Comparison of ENCODE assay signal across 1 cellular context in the genomic region with DNA sequence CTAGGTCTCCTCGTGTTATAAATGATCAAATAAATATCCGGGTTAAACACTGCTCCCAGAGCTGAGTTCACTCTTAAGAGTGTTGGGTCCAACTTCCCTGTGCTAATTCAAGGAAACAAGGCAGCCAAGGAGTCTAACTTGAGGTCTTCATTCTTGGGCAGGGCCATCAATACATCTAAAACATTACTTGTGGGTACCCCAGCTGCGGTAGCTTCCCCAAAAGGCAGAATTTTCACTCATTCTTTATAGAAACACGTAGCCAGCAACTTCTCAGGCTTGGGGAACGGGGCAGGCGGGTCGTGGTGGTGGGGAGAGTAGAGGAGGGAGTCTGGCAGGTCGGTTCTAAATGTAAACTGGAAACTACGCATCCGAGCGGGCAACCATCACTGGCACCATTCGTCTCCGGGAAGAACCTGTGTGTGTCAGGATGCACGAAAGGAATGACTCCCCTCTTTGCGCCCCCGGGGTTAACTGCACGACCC.
TF ChIP-seq lines count a peak whose summit lies in the region.

No MANE protein-coding gene starts in this region.

TF ChIP-seq in HepG2, 621 proteins besides CTCF, POLR2A, EP300 and RAD21 (continued from another document and continues in another):
- TF ChIP-seq E2F1 (CRISPR knock-in tag; IDR thresholded peaks at IDR 0.05): no peak
- TF ChIP-seq ZNF792 (CRISPR knock-in tag; IDR thresholded peaks at IDR 0.05): no peak
- TF ChIP-seq RORA (CRISPR knock-in tag; IDR thresholded peaks at IDR 0.05): no peak
- TF ChIP-seq TMF1 (CRISPR knock-in tag; IDR thresholded peaks at IDR 0.05; ENCODE audit: low read depth): no peak
- no peak for TF ChIP-seq NFIB (CRISPR knock-in tag; IDR thresholded peaks at IDR 0.05; ENCODE audit: borderline replicate concordance)
- TF ChIP-seq PAWR (CRISPR knock-in tag; IDR thresholded peaks at IDR 0.05; ENCODE audit: borderline replicate concordance): no peak
- no peak for TF ChIP-seq TBL1XR1 (IDR thresholded peaks at IDR 0.05; ENCODE audit: borderline replicate concordance, low read length, partially characterized antibody)
- TF ChIP-seq ZSCAN31 (CRISPR knock-in tag; IDR thresholded peaks at IDR 0.05; ENCODE audit: low read depth): no peak
- TF ChIP-seq ZNF703 (CRISPR knock-in tag; IDR thresholded peaks at IDR 0.05; ENCODE audit: borderline replicate concordance): 0 out of 2 replicates have a peak, but pooled peaks have one; percentile 11
- TF ChIP-seq POGZ (CRISPR knock-in tag; IDR thresholded peaks at IDR 0.05): no peak
- TF ChIP-seq ZNF468 (CRISPR knock-in tag; IDR thresholded peaks at IDR 0.05): 0 out of 2 replicates have a peak, but pooled peaks have one; percentile 14
- TF ChIP-seq AKNA (CRISPR knock-in tag; IDR thresholded peaks at IDR 0.05; ENCODE audit: borderline replicate concordance): no peak
- TF ChIP-seq ZNF160 (CRISPR knock-in tag; IDR thresholded peaks at IDR 0.05): peak; percentile 27; the same call in 1 of the 2 replicates
- no peak for TF ChIP-seq ADNP (CRISPR knock-in tag; IDR thresholded peaks at IDR 0.05)
- no peak for TF ChIP-seq ZNF746 (CRISPR knock-in tag; IDR thresholded peaks at IDR 0.05)
- TF ChIP-seq ARHGAP35 (CRISPR knock-in tag; IDR thresholded peaks at IDR 0.05; ENCODE audit: borderline replicate concordance): no peak; the same call in 1 of the 2 replicates
- no peak for TF ChIP-seq ZNF263 (CRISPR knock-in tag; IDR thresholded peaks at IDR 0.05)
- TF ChIP-seq, protein P1, sequence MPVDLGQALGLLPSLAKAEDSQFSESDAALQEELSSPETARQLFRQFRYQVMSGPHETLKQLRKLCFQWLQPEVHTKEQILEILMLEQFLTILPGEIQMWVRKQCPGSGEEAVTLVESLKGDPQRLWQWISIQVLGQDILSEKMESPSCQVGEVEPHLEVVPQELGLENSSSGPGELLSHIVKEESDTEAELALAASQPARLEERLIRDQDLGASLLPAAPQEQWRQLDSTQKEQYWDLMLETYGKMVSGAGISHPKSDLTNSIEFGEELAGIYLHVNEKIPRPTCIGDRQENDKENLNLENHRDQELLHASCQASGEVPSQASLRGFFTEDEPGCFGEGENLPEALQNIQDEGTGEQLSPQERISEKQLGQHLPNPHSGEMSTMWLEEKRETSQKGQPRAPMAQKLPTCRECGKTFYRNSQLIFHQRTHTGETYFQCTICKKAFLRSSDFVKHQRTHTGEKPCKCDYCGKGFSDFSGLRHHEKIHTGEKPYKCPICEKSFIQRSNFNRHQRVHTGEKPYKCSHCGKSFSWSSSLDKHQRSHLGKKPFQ (CRISPR knock-in tag; IDR thresholded peaks at IDR 0.05; ENCODE audit: insufficient replicate concordance): peak; percentile 2
- no peak for TF ChIP-seq IRF2 (CRISPR knock-in tag; IDR thresholded peaks at IDR 0.05)
- TF ChIP-seq, protein P2, sequence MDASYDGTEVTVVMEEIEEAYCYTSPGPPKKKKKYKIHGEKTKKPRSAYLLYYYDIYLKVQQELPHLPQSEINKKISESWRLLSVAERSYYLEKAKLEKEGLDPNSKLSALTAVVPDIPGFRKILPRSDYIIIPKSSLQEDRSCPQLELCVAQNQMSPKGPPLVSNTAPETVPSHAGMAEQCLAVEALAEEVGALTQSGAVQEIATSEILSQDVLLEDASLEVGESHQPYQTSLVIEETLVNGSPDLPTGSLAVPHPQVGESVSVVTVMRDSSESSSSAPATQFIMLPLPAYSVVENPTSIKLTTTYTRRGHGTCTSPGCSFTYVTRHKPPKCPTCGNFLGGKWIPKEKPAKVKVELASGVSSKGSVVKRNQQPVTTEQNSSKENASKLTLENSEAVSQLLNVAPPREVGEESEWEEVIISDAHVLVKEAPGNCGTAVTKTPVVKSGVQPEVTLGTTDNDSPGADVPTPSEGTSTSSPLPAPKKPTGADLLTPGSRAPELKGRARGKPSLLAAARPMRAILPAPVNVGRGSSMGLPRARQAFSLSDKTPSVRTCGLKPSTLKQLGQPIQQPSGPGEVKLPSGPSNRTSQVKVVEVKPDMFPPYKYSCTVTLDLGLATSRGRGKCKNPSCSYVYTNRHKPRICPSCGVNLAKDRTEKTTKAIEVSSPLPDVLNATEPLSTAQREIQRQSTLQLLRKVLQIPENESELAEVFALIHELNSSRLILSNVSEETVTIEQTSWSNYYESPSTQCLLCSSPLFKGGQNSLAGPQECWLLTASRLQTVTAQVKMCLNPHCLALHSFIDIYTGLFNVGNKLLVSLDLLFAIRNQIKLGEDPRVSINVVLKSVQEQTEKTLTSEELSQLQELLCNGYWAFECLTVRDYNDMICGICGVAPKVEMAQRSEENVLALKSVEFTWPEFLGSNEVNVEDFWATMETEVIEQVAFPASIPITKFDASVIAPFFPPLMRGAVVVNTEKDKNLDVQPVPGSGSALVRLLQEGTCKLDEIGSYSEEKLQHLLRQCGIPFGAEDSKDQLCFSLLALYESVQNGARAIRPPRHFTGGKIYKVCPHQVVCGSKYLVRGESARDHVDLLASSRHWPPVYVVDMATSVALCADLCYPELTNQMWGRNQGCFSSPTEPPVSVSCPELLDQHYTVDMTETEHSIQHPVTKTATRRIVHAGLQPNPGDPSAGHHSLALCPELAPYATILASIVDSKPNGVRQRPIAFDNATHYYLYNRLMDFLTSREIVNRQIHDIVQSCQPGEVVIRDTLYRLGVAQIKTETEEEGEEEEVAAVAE (CRISPR knock-in tag; IDR thresholded peaks at IDR 0.05; ENCODE audit: borderline replicate concordance): no peak
- TF ChIP-seq STAT5B (CRISPR knock-in tag; IDR thresholded peaks at IDR 0.05): no peak
- TF ChIP-seq, protein P3, sequence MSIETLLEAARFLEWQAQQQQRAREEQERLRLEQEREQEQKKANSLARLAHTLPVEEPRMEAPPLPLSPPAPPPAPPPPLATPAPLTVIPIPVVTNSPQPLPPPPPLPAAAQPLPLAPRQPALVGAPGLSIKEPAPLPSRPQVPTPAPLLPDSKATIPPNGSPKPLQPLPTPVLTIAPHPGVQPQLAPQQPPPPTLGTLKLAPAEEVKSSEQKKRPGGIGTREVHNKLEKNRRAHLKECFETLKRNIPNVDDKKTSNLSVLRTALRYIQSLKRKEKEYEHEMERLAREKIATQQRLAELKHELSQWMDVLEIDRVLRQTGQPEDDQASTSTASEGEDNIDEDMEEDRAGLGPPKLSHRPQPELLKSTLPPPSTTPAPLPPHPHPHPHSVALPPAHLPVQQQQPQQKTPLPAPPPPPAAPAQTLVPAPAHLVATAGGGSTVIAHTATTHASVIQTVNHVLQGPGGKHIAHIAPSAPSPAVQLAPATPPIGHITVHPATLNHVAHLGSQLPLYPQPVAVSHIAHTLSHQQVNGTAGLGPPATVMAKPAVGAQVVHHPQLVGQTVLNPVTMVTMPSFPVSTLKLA (IDR thresholded peaks at IDR 0.05): no peak
- no peak for TF ChIP-seq GATAD2A (CRISPR knock-in tag; IDR thresholded peaks at IDR 0.05)
- no peak for TF ChIP-seq ZNF24 (IDR thresholded peaks at IDR 0.05)
- no peak for TF ChIP-seq MTA3 (CRISPR knock-in tag; IDR thresholded peaks at IDR 0.05)
- no peak for TF ChIP-seq RERE (CRISPR knock-in tag; IDR thresholded peaks at IDR 0.05; ENCODE audit: low read depth)
- TF ChIP-seq ZNF34 (CRISPR knock-in tag; IDR thresholded peaks at IDR 0.05; ENCODE audit: borderline replicate concordance): no peak
- TF ChIP-seq GATAD1 (CRISPR knock-in tag; IDR thresholded peaks at IDR 0.05): no peak
- TF ChIP-seq, protein P4, sequence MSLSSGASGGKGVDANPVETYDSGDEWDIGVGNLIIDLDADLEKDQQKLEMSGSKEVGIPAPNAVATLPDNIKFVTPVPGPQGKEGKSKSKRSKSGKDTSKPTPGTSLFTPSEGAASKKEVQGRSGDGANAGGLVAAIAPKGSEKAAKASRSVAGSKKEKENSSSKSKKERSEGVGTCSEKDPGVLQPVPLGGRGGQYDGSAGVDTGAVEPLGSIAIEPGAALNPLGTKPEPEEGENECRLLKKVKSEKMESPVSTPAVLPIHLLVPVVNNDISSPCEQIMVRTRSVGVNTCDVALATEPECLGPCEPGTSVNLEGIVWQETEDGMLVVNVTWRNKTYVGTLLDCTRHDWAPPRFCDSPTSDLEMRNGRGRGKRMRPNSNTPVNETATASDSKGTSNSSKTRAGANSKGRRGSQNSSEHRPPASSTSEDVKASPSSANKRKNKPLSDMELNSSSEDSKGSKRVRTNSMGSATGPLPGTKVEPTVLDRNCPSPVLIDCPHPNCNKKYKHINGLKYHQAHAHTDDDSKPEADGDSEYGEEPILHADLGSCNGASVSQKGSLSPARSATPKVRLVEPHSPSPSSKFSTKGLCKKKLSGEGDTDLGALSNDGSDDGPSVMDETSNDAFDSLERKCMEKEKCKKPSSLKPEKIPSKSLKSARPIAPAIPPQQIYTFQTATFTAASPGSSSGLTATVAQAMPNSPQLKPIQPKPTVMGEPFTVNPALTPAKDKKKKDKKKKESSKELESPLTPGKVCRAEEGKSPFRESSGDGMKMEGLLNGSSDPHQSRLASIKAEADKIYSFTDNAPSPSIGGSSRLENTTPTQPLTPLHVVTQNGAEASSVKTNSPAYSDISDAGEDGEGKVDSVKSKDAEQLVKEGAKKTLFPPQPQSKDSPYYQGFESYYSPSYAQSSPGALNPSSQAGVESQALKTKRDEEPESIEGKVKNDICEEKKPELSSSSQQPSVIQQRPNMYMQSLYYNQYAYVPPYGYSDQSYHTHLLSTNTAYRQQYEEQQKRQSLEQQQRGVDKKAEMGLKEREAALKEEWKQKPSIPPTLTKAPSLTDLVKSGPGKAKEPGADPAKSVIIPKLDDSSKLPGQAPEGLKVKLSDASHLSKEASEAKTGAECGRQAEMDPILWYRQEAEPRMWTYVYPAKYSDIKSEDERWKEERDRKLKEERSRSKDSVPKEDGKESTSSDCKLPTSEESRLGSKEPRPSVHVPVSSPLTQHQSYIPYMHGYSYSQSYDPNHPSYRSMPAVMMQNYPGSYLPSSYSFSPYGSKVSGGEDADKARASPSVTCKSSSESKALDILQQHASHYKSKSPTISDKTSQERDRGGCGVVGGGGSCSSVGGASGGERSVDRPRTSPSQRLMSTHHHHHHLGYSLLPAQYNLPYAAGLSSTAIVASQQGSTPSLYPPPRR (CRISPR knock-in tag; IDR thresholded peaks at IDR 0.05; ENCODE audit: borderline replicate concordance): no peak
